Comparison of ENCODE assay signal across 8 cellular contexts in the genomic region with DNA sequence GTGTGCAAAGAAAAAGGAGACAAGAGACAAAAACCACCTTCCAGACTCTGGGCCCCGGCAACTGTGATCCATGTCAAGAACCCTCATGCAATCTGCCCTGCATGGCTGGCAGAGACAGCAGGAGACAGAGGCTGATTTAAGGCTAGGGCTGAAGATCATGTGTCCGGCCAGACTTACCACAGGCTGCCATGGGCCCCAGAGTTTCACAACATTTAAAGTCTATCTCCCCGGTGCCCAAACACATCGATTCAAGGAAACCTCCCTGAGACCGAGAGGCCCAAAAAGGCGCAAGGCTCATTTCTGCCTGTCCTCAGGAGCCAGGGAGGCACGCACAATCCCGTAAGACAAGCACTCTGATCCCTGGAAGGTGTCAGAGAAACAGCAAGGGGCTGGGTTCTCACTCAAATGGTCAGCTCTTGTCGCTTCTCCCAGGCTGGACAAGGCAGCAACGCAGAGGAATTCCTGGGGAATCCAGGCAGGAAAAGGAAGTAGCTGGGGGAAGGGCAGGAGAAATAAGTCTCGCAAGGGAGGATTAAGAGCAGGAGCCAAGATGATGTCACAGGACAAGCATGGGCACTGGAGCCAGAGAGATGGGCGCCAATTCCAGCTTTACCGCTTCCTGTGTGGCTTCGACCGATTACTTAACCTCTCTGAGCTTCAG.
A peak's percentile ranks its signal among the peaks of the same experiment; 100 is the strongest.
DNase-seq lines count a peak whose midpoint lies in the region; ATAC-seq and TF ChIP-seq lines count a peak whose summit lies in the region.

No MANE protein-coding gene starts in this region.

- intact Hi-C loops in ovary (cut with DNase I), result no loop called here

- H3K36me3 ChIP-seq in SK-N-SH (replicated peaks in 1 of 2; ENCODE audit: control insufficient read depth in 1 of 2, insufficient read depth in 2 of 2, low read length in 1 of 2) (no peaks in the 10 kb centered on the region), ovary (no peaks in the 10 kb centered on the region)

- POLR2A ChIA-PET in SK-N-SH (lab: Yijun Ruan, JAX), result no interaction called here

- CTCF ChIA-PET in SK-N-SH (lab: Yijun Ruan, JAX), result interaction anchor here (0.5 to 1.9 kb wide), 4 partner anchors 11 to 264 kb away, joined by 3 read pairs; no protein-coding TSS in a partner anchor

- H3K4me2 ChIP-seq in SK-N-SH, result peak overlapping the region; percentile 49; the same call in 1 of the 2 replicates

- peak; percentile 99 for DNase-seq in EH (ENCODE audit: low read depth)
- DNase-seq in SK-N-SH, result no peak
- DNase-seq in fibroblast of the conjunctiva (ENCODE audit: low read depth), result peak; percentile 78
- DNase-seq in ovary, result peak; percentile 71 to 81 (median 73)
- DNase-seq in NCI-H510A treated with DMSO at 0.1 percent for 48 hours (lab: John Stamatoyannopoulos, UW), result no peak
- DNase-seq in T-helper 1 cell, result no peak
- DNase-seq in NCI-H69 (lab: John Stamatoyannopoulos, UW), result no peak

- no peaks in the 10 kb centered on the region for H3K9me2 ChIP-seq in SK-N-SH

- H3K4me1 ChIP-seq in SK-N-SH (ENCODE audit: control insufficient read depth in 1 of 2, insufficient read depth in 2 of 2, low read depth in 1 of 2, low read length in 1 of 2) (peaks cover 25 to 73% of the 10 kb centered on the region in 2 experiments), ovary (ENCODE audit: insufficient read depth) (peaks cover 63% of the 10 kb centered on the region)

- ATAC-seq in GM21390 (IDR thresholded peaks at IDR 0.05; ENCODE audit: unreplicated experiment), result no peak

- H3K27ac ChIP-seq in SK-N-SH (ENCODE audit: low read depth in 2 of 2, low read length in 1 of 2) (peak overlapping the region; percentile 44 to 67), ovary (peak overlapping the region; percentile 67 to 80)

- peak; percentile 31 for TF ChIP-seq POLR2A in ovary (IDR thresholded peaks at IDR 0.05)

- peaks cover 11% of the 10 kb centered on the region for H3K79me2 ChIP-seq in SK-N-SH (ENCODE audit: insufficient read depth)

- H4K20me1 ChIP-seq in SK-N-SH (ENCODE audit: insufficient read depth), result no peaks in the 10 kb centered on the region; the same call in 1 of the 2 replicates

- TF ChIP-seq RAD21 in SK-N-SH (IDR thresholded peaks at IDR 0.05; ENCODE audit: low read length), result no peak

- H3K9me3 ChIP-seq in SK-N-SH (no peaks in the 10 kb centered on the region), ovary (no peaks in the 10 kb centered on the region)

- H3K4me3 ChIP-seq in SK-N-SH (ENCODE audit: low read depth in 2 of 2, low read length in 1 of 2), result peak overlapping the region in 1 of 2 experiments; percentile 5; a peak in 1 of 4 replicates
- peak overlapping the region; percentile 15 for H3K4me3 ChIP-seq in ovary

- H3K27me3 ChIP-seq in SK-N-SH (ENCODE audit: insufficient read depth) (no peaks in the 10 kb centered on the region), ovary (no peaks in the 10 kb centered on the region)

- TF ChIP-seq EP300 in SK-N-SH (IDR thresholded peaks at IDR 0.05; ENCODE audit: borderline replicate concordance in 1 of 2, low read depth in 1 of 2, low read length in 1 of 2) (peak in 1 of 2 experiments; percentile 42; a peak in 1 of 4 replicates), ovary (IDR thresholded peaks at IDR 0.05) (no peak)

- TF ChIP-seq CTCF in SK-N-SH (IDR thresholded peaks at IDR 0.05) (no peak), ovary (IDR thresholded peaks at IDR 0.05) (no peak)

- peaks cover 6% of the 10 kb centered on the region for H3F3A ChIP-seq in SK-N-SH (replicated peaks; ENCODE audit: insufficient read depth)

- peak overlapping the region; percentile 48; the same call in 1 of the 2 replicates for H3K9ac ChIP-seq in SK-N-SH

- H2AFZ ChIP-seq in SK-N-SH (ENCODE audit: low read depth), result no peak overlapping the region

- WGBS in SK-N-SH (ENCODE audit: low lambda C conversion rate), result 68% methylated on average over 12 of the region's 15 CpGs
- 4 to 9% (median 5%) methylated on average over 15 of the region's 15 CpGs for WGBS in ovary, 3 donors

TF ChIP-seq in SK-N-SH, 30 proteins besides CTCF, POLR2A, EP300 and RAD21 (continues in another document):
- no peak for TF ChIP-seq NRF1 (IDR thresholded peaks at IDR 0.05; ENCODE audit: low read depth, low read length)
- TF ChIP-seq, protein P1, sequence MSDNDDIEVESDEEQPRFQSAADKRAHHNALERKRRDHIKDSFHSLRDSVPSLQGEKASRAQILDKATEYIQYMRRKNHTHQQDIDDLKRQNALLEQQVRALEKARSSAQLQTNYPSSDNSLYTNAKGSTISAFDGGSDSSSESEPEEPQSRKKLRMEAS (IDR thresholded peaks at IDR 0.05; ENCODE audit: low read depth), result peak; percentile 30; the same call in 1 of the 2 replicates
- no peak for TF ChIP-seq RCOR1 (IDR thresholded peaks at IDR 0.05; ENCODE audit: low read length)
- TF ChIP-seq NFIC (IDR thresholded peaks at IDR 0.05; ENCODE audit: borderline replicate concordance), result peak; percentile 80
- TF ChIP-seq, protein P2, sequence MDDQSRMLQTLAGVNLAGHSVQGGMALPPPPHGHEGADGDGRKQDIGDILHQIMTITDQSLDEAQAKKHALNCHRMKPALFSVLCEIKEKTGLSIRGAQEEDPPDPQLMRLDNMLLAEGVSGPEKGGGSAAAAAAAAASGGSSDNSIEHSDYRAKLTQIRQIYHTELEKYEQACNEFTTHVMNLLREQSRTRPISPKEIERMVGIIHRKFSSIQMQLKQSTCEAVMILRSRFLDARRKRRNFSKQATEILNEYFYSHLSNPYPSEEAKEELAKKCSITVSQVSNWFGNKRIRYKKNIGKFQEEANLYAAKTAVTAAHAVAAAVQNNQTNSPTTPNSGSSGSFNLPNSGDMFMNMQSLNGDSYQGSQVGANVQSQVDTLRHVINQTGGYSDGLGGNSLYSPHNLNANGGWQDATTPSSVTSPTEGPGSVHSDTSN (IDR thresholded peaks at IDR 0.05), result no peak
- TF ChIP-seq SMC3 (IDR thresholded peaks at IDR 0.05; ENCODE audit: low read depth, low read length), result no peak
- peak; percentile 23; the same call in 1 of the 2 replicates for TF ChIP-seq FOSL2 (IDR thresholded peaks at IDR 0.05; ENCODE audit: borderline replicate concordance, low read depth)
- TF ChIP-seq, protein P3, sequence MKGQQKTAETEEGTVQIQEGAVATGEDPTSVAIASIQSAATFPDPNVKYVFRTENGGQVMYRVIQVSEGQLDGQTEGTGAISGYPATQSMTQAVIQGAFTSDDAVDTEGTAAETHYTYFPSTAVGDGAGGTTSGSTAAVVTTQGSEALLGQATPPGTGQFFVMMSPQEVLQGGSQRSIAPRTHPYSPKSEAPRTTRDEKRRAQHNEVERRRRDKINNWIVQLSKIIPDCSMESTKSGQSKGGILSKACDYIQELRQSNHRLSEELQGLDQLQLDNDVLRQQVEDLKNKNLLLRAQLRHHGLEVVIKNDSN (IDR thresholded peaks at IDR 0.05; ENCODE audit: borderline replicate concordance, low read depth), result no peak
- TF ChIP-seq TAF1 (IDR thresholded peaks at IDR 0.05; ENCODE audit: borderline replicate concordance, low read depth, low read length), result no peak
- TF ChIP-seq FOXM1 (IDR thresholded peaks at IDR 0.05; ENCODE audit: low read depth), result no peak
- no peak for TF ChIP-seq SIN3A (IDR thresholded peaks at IDR 0.05; ENCODE audit: borderline replicate concordance, low read depth, low read length)
- peak; percentile 53; the same call in 1 of the 2 replicates for TF ChIP-seq GABPA (IDR thresholded peaks at IDR 0.05; ENCODE audit: low read depth)
- no peak for TF ChIP-seq FOXJ3 (CRISPR knock-in tag; IDR thresholded peaks at IDR 0.05)
- TF ChIP-seq, protein P4, sequence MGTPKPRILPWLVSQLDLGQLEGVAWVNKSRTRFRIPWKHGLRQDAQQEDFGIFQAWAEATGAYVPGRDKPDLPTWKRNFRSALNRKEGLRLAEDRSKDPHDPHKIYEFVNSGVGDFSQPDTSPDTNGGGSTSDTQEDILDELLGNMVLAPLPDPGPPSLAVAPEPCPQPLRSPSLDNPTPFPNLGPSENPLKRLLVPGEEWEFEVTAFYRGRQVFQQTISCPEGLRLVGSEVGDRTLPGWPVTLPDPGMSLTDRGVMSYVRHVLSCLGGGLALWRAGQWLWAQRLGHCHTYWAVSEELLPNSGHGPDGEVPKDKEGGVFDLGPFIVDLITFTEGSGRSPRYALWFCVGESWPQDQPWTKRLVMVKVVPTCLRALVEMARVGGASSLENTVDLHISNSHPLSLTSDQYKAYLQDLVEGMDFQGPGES (IDR thresholded peaks at IDR 0.05; ENCODE audit: low read depth, low read length), result no peak
- no peak for TF ChIP-seq EZH2phosphoT487 (IDR thresholded peaks at IDR 0.05; ENCODE audit: borderline replicate concordance, low read depth)
- TF ChIP-seq, protein P5, sequence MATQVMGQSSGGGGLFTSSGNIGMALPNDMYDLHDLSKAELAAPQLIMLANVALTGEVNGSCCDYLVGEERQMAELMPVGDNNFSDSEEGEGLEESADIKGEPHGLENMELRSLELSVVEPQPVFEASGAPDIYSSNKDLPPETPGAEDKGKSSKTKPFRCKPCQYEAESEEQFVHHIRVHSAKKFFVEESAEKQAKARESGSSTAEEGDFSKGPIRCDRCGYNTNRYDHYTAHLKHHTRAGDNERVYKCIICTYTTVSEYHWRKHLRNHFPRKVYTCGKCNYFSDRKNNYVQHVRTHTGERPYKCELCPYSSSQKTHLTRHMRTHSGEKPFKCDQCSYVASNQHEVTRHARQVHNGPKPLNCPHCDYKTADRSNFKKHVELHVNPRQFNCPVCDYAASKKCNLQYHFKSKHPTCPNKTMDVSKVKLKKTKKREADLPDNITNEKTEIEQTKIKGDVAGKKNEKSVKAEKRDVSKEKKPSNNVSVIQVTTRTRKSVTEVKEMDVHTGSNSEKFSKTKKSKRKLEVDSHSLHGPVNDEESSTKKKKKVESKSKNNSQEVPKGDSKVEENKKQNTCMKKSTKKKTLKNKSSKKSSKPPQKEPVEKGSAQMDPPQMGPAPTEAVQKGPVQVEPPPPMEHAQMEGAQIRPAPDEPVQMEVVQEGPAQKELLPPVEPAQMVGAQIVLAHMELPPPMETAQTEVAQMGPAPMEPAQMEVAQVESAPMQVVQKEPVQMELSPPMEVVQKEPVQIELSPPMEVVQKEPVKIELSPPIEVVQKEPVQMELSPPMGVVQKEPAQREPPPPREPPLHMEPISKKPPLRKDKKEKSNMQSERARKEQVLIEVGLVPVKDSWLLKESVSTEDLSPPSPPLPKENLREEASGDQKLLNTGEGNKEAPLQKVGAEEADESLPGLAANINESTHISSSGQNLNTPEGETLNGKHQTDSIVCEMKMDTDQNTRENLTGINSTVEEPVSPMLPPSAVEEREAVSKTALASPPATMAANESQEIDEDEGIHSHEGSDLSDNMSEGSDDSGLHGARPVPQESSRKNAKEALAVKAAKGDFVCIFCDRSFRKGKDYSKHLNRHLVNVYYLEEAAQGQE (IDR thresholded peaks at IDR 0.05; ENCODE audit: low read depth, low read length), result no peak; the same call in 1 of the 2 replicates
- TF ChIP-seq ELF1 (IDR thresholded peaks at IDR 0.05), result no peak
- TF ChIP-seq TEAD4 (IDR thresholded peaks at IDR 0.05; ENCODE audit: borderline replicate concordance, insufficient read depth), result no peak

Comparison
In these comparisons a context has a peak if more than half of its experiments do, and no peak if none do; other contexts are left out.
1. DNase-seq: peak in EH (single experiment), fibroblast of the conjunctiva (single experiment) and ovary (5 of 5); none in SK-N-SH (single experiment), NCI-H510A treated with DMSO at 0.1 percent for 48 hours (single experiment), T-helper 1 cell (0 of 5) and NCI-H69 (single experiment).